In the genomic region with DNA sequence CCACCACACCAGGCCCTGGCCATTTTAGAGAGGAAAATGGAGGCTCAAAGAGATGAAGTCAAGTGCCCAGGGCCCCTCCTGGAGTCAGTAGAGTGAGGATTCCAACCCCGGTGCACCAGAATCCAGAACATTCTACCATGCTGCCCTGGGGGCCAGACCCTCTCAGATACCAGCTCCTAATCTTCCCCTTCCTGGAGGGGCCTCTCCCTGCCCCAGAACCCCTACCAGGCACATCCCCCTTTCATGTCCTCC, we compare ENCODE assay signal across 17 cellular contexts. TPM values are rescaled to one million over a fixed set of nuclear protein-coding genes. Genes with fewer than 3 reads are reported as not detected.
DNase-seq lines count a peak whose midpoint lies in the region; ATAC-seq, FAIRE-seq and TF ChIP-seq lines count a peak whose summit lies in the region.
"Had no signal": no experiment of that assay in that cellular context is flagged by ENCODE, and none has a peak within 500 bp of the region (broad histone marks: within the 10 kb centered on the region; RNA-seq: fewer than 3 reads in every experiment).

No MANE protein-coding gene starts in this region.

- intact Hi-C loops in K562 (cut with micrococcal nuclease), result loop anchor here (10.0 kb wide), 2 partner anchors 188 to 202 kb away; partner anchors contain the start of genes MRPS12 and SARS2

- H3K27ac ChIP-seq in K562 (ENCODE audit: extremely low read depth, low read depth, low read length) (peak overlapping the region; percentile 26; the same call in 1 of the 3 replicates), mucosa of rectum (ENCODE audit: low read depth in 2 of 2, low read length in 2 of 2) (peak overlapping the region; percentile 75 to 92)

- in situ Hi-C loops in K562 (cut with MboI), result no loop called here

- TF ChIP-seq CTCF in K562 (IDR thresholded peaks at IDR 0.05 in 2 of 3, conservative IDR thresholded peaks at IDR 0.05 in 1 of 3; ENCODE audit: insufficient read depth in 2 of 3, low read depth in 1 of 3, low read length in 3 of 3) (no peak), type B pancreatic cell (conservative IDR thresholded peaks at IDR 0.05) (no peak)

- TF ChIP-seq POLR2A in K562 (conservative IDR thresholded peaks at IDR 0.05), result no peak

- H3K9me3 Mint-ChIP-seq in activated naive CD8-positive, alpha-beta T cell treated with anti-CD3 and anti-CD28 coated beads, Interleukin-2, amount 10 ng/mL, durations not matched to agents 7 days and 5 days, result no peaks in the 10 kb centered on the region
- H3K9me3 Mint-ChIP-seq in activated naive CD8-positive, alpha-beta T cell treated with anti-CD3 and anti-CD28 coated beads, Interleukin-2, amount 50 U/mL, for 24 hours, result no peaks in the 10 kb centered on the region
- H3K9me3 Mint-ChIP-seq in type B pancreatic cell, result no peaks in the 10 kb centered on the region
- H3K9me3 Mint-ChIP-seq: brain, GM23338 had no signal

- no peaks in the 10 kb centered on the region for H3K9me3 ChIP-seq in K562 (replicated peaks; ENCODE audit: control insufficient read depth, insufficient read depth, low read depth, low read length)
- H3K9me3 ChIP-seq in mucosa of rectum (ENCODE audit: control insufficient read depth in 2 of 2, low read length in 2 of 2), result no peaks in the 10 kb centered on the region
- H3K9me3 ChIP-seq: prostate gland had no signal

- no peak overlapping the region for H3K4me3 Mint-ChIP-seq in activated naive CD8-positive, alpha-beta T cell treated with anti-CD3 and anti-CD28 coated beads, Interleukin-2, amount 10 ng/mL, durations not matched to agents 7 days and 5 days
- no peak overlapping the region for H3K4me3 Mint-ChIP-seq in activated naive CD8-positive, alpha-beta T cell treated with anti-CD3 and anti-CD28 coated beads, Interleukin-2, amount 50 U/mL, for 24 hours
- no peak overlapping the region for H3K4me3 Mint-ChIP-seq in type B pancreatic cell
- H3K4me3 Mint-ChIP-seq: brain, GM23338 had no signal

- BruUV-seq in K562 (replicated peaks; lab: Mats Ljungman, UMichigan), result no TSS peak

- DNase-seq in activated naive CD8-positive, alpha-beta T cell treated with anti-CD3 and anti-CD28 coated beads, Interleukin-2, amount 10 ng/mL, durations not matched to agents 7 days and 5 days, result no peak
- DNase-seq in activated naive CD8-positive, alpha-beta T cell treated with anti-CD3 and anti-CD28 coated beads, Interleukin-2, amount 50 U/mL, for 24 hours, result no peak
- DNase-seq in K562 (ENCODE audit: extremely low read depth in 1 of 4, low spot score in 3 of 4), result no peak
- DNase-seq in type B pancreatic cell (ENCODE audit: extremely low spot score, unreplicated experiment), result no peak
- DNase-seq in NCI-H526 treated with DMSO at 0.1 percent for 48 hours (lab: John Stamatoyannopoulos, UW), result no peak
- DNase-seq: activated CD8-positive, alpha-beta memory T cell treated with anti-CD3 and anti-CD28 coated beads, Interleukin-2, amount 50 U/mL, for 4 hours; NCI-H1048; NCI-H774 had no signal

- H3K4me3 ChIP-seq in K562, result no peak overlapping the region
- no peak overlapping the region for H3K4me3 ChIP-seq in mucosa of rectum (ENCODE audit: low read length in 2 of 2)
- H3K4me3 ChIP-seq: GM23338, prostate gland had no signal

- H3K9ac ChIP-seq in K562 (ENCODE audit: insufficient read depth in 1 of 2, low read depth in 2 of 2, low read length in 2 of 2) (peak overlapping the region in 1 of 2 experiments; percentile 46; a peak in 1 of 4 replicates), mucosa of rectum (ENCODE audit: low read depth in 1 of 2, low read length in 2 of 2) (peak overlapping the region in 1 of 2 donors; percentile 35)

- H2AFZ ChIP-seq in K562 (ENCODE audit: low read depth, low read length), result no peak overlapping the region
- H2AFZ ChIP-seq: GM23338 had no signal

- POLR2A ChIA-PET in activated naive CD8-positive, alpha-beta T cell treated with anti-CD3 and anti-CD28 coated beads, Interleukin-2, amount 10 ng/mL, durations not matched to agents 7 days and 5 days (lab: Charles Lee), result interaction anchor here (0.7 to 1.2 kb wide), 4 partner anchors 116 to 198 kb away, joined by 3 to 9 read pairs (median 4); no protein-coding TSS in a partner anchor
- POLR2A ChIA-PET in K562 (lab: Yijun Ruan, JAX), result interaction anchor here (0.5 to 1.6 kb wide), 12 partner anchors 10 to 1837 kb away, joined by 3 to 8 read pairs (median 3); partner anchors contain the start of genes ACTN4 and HNRNPL

- H3K27me3 ChIP-seq in K562 (ENCODE audit: control insufficient read depth in 2 of 2, insufficient read depth in 2 of 2, low read length in 2 of 2), result no peaks in the 10 kb centered on the region
- no peaks in the 10 kb centered on the region for H3K27me3 ChIP-seq in mucosa of rectum (ENCODE audit: control insufficient read depth in 2 of 2, insufficient read depth in 2 of 2, low read length in 2 of 2)

- no peak for TF ChIP-seq RAD21 in K562 (CRISPR knock-in tag; conservative IDR thresholded peaks at IDR 0.05 in 1 of 2, IDR thresholded peaks at IDR 0.05 in 1 of 2)

- H3K4me2 ChIP-seq in K562 (ENCODE audit: insufficient read depth, low read length), result no peak overlapping the region
- H3K4me2 ChIP-seq: GM23338 had no signal

- ATAC-seq in activated naive CD8-positive, alpha-beta T cell treated with anti-CD3 and anti-CD28 coated beads, Interleukin-2, amount 10 ng/mL, durations not matched to agents 7 days and 5 days (ENCODE audit: low read depth), result no peak
- no peak for ATAC-seq in activated naive CD8-positive, alpha-beta T cell treated with anti-CD3 and anti-CD28 coated beads, Interleukin-2, amount 50 U/mL, for 24 hours
- no peak for ATAC-seq in K562
- no peak for ATAC-seq in HG02884 (IDR thresholded peaks at IDR 0.05; ENCODE audit: unreplicated experiment)
- ATAC-seq in HG02885 (IDR thresholded peaks at IDR 0.05; ENCODE audit: poor library complexity, unreplicated experiment), result no peak
- ATAC-seq: GM23338 had no signal

- H3K27ac Mint-ChIP-seq in activated naive CD8-positive, alpha-beta T cell treated with anti-CD3 and anti-CD28 coated beads, Interleukin-2, amount 10 ng/mL, durations not matched to agents 7 days and 5 days, result peak overlapping the region; percentile 90
- H3K27ac Mint-ChIP-seq in activated naive CD8-positive, alpha-beta T cell treated with anti-CD3 and anti-CD28 coated beads, Interleukin-2, amount 50 U/mL, for 24 hours, result no peak overlapping the region
- peak overlapping the region; percentile 88 for H3K27ac Mint-ChIP-seq in type B pancreatic cell
- H3K27ac Mint-ChIP-seq: GM23338 had no signal

- peaks cover 24% of the 10 kb centered on the region for H3K4me1 Mint-ChIP-seq in activated naive CD8-positive, alpha-beta T cell treated with anti-CD3 and anti-CD28 coated beads, Interleukin-2, amount 10 ng/mL, durations not matched to agents 7 days and 5 days
- H3K4me1 Mint-ChIP-seq in activated naive CD8-positive, alpha-beta T cell treated with anti-CD3 and anti-CD28 coated beads, Interleukin-2, amount 50 U/mL, for 24 hours, result peaks cover 28% of the 10 kb centered on the region
- peaks cover 11% of the 10 kb centered on the region for H3K4me1 Mint-ChIP-seq in type B pancreatic cell (ENCODE audit: unreplicated experiment)

- H3K9me1 ChIP-seq in K562 (ENCODE audit: control insufficient read depth, insufficient read depth, low read length), result no peaks in the 10 kb centered on the region

- H4K20me1 ChIP-seq in K562 (replicated peaks; ENCODE audit: control insufficient read depth, insufficient read depth, low read length), result 0 out of 2 replicates have a peak, but pooled peaks cover 3% of the 10 kb centered on the region

- TF ChIP-seq EP300 in K562 (IDR thresholded peaks at IDR 0.05; ENCODE audit: low read length), result no peak

- peaks cover 10% of the 10 kb centered on the region for H3K36me3 Mint-ChIP-seq in activated naive CD8-positive, alpha-beta T cell treated with anti-CD3 and anti-CD28 coated beads, Interleukin-2, amount 10 ng/mL, durations not matched to agents 7 days and 5 days
- peaks cover 6% of the 10 kb centered on the region for H3K36me3 Mint-ChIP-seq in activated naive CD8-positive, alpha-beta T cell treated with anti-CD3 and anti-CD28 coated beads, Interleukin-2, amount 50 U/mL, for 24 hours (ENCODE audit: low read depth)
- H3K36me3 Mint-ChIP-seq in type B pancreatic cell, result peaks cover 9% of the 10 kb centered on the region

- 100% methylated on average over 1 of the region's 1 CpG for WGBS in K562 (ENCODE audit: insufficient coverage, low coverage, missing lambda C conversion rate)

- FAIRE-seq in K562 (lab: Jason Lieb, UNC), result no peak

- H3K79me2 ChIP-seq in K562 (ENCODE audit: control insufficient read depth, insufficient read depth, low read length), result peaks cover 8% of the 10 kb centered on the region; the same call in 1 of the 3 replicates

- CTCF ChIA-PET in K562 (lab: Yijun Ruan, JAX; ENCODE audit: low intra/inter-chr PET ratio), result no interaction called here

- no peaks in the 10 kb centered on the region for H3K27me3 Mint-ChIP-seq in activated naive CD8-positive, alpha-beta T cell treated with anti-CD3 and anti-CD28 coated beads, Interleukin-2, amount 10 ng/mL, durations not matched to agents 7 days and 5 days
- peaks cover 4% of the 10 kb centered on the region for H3K27me3 Mint-ChIP-seq in activated naive CD8-positive, alpha-beta T cell treated with anti-CD3 and anti-CD28 coated beads, Interleukin-2, amount 50 U/mL, for 24 hours
- H3K27me3 Mint-ChIP-seq in type B pancreatic cell, result peaks cover 10% of the 10 kb centered on the region

- H3K4me1 ChIP-seq in K562 (replicated peaks in 1 of 2; ENCODE audit: control insufficient read depth in 2 of 2, insufficient read depth in 2 of 2, low read length in 2 of 2), result peaks cover 22 to 65% of the 10 kb centered on the region in 2 experiments
- peaks cover 31 to 46% of the 10 kb centered on the region in 2 donors for H3K4me1 ChIP-seq in mucosa of rectum (ENCODE audit: control insufficient read depth in 2 of 2, insufficient read depth in 2 of 2, low read length in 2 of 2)
- H3K4me1 ChIP-seq: prostate gland had no signal

- H3K36me3 ChIP-seq in K562 (ENCODE audit: control insufficient read depth, insufficient read depth, low read length), result peaks cover 37% of the 10 kb centered on the region; the same call in 2 of the 3 replicates
- peaks cover 17 to 19% of the 10 kb centered on the region in 2 donors for H3K36me3 ChIP-seq in mucosa of rectum (ENCODE audit: control insufficient read depth in 2 of 2, insufficient read depth in 2 of 2, low read length in 2 of 2)

RNA-seq across cellular contexts. Expression of gene CAPN12, which starts 11.1 kb away (rescaled TPM):
- 10 to 100 TPM; 22.7 to 26.4 TPM for total RNA-seq in activated naive CD8-positive, alpha-beta T cell treated with anti-CD3 and anti-CD28 coated beads, Interleukin-2, amount 10 ng/mL, durations not matched to agents 7 days and 5 days
- total RNA-seq in K562 (2011; cell fraction: chromatin; rRNA removed; ENCODE audit: low replicate concordance), result 21.8 and 34.6 TPM in 2 replicates
- total RNA-seq in K562 (2011; cell fraction: nucleolus; rRNA removed), result 22.1 and 24.8 TPM in 2 replicates
- 16.0 and 28.2 TPM in 2 replicates for total RNA-seq in K562 (2011; cell fraction: nucleoplasm; rRNA removed)
- total RNA-seq in K562 (2014; rRNA removed) (1.6 and 3.1 TPM in 2 replicates), K562 (2014; rRNA removed; fragmentation: Illumina TruSeq; extraction: Trizol) (0.89 and 1.2 TPM in 2 replicates), K562 (2015; rRNA removed; fragmentation: Illumina TruSeq; extraction: Trizol) (0.83 and 0.87 TPM in 2 replicates), K562 (2021) (3.7 and 4.8 TPM in 2 replicates), type B pancreatic cell (ENCODE audit: low replicate concordance) (3.0 and 4.5 TPM in 2 replicates)
- polyA plus RNA-seq in K562 (2011; rRNA removed) (6.8 and 14.8 TPM in 2 replicates), K562 (2014; fragmentation: Illumina TruSeq; extraction: Trizol) (3.4 and 4.7 TPM in 2 replicates), K562 (2014; fragmentation: Nextera tagmentation; extraction: Ambion mirVana) (1 to 10 TPM in 1 of 2 experiments, under 1 TPM in 1; 0.84 to 1.0 TPM), K562 (2014; rRNA removed) (5.6 and 7.0 TPM in 2 replicates)
- 11.9 and 13.7 TPM in 2 replicates for polyA plus RNA-seq in K562 (2011; cell fraction: cytosol; rRNA removed)
- polyA plus RNA-seq in K562 (2011; cell fraction: nucleus; rRNA removed), result 61.9 and 73.0 TPM in 2 replicates
- polyA plus RNA-seq in K562 (2012), result 2.9 and 8.2 TPM in 2 replicates
- 1.2 and 1.3 TPM in 2 replicates for polyA minus RNA-seq in K562 (2011; rRNA and poly(A)+ RNA removed)
- polyA minus RNA-seq in K562 (2011; cell fraction: cytosol; rRNA and poly(A)+ RNA removed), result 2.8 and 4.4 TPM in 2 replicates
- 5.1 and 7.3 TPM in 2 replicates for polyA minus RNA-seq in K562 (2011; cell fraction: nucleus; rRNA and poly(A)+ RNA removed)

RNA-seq across cellular contexts. Expression of gene LGALS7, which starts 40.1 kb away (rescaled TPM):
- not detected for total RNA-seq in activated naive CD8-positive, alpha-beta T cell treated with anti-CD3 and anti-CD28 coated beads, Interleukin-2, amount 10 ng/mL, durations not matched to agents 7 days and 5 days
- total RNA-seq in K562 (2011; cell fraction: chromatin; rRNA removed; ENCODE audit: low replicate concordance), result not detected in 2 replicates
- total RNA-seq in K562 (2011; cell fraction: nucleolus; rRNA removed), result not detected in 2 replicates
- not detected in 2 replicates for total RNA-seq in K562 (2011; cell fraction: nucleoplasm; rRNA removed)
- total RNA-seq in K562 (2014; rRNA removed) (not detected in 2 replicates), K562 (2014; rRNA removed; fragmentation: Illumina TruSeq; extraction: Trizol) (not detected in 2 replicates), K562 (2015; rRNA removed; fragmentation: Illumina TruSeq; extraction: Trizol) (not detected in 2 replicates), K562 (2021) (not detected in 2 replicates), type B pancreatic cell (ENCODE audit: low replicate concordance) (1.8 and 1.9 TPM in 2 replicates)
- polyA plus RNA-seq in K562 (2011; rRNA removed) (not detected in 2 replicates), K562 (2014; fragmentation: Illumina TruSeq; extraction: Trizol) (not detected in 2 replicates), K562 (2014; fragmentation: Nextera tagmentation; extraction: Ambion mirVana) (not detected), K562 (2014; rRNA removed) (not detected in 2 replicates)
- polyA plus RNA-seq in K562 (2011; cell fraction: cytosol; rRNA removed), result not detected in 2 replicates
- not detected in 2 replicates for polyA plus RNA-seq in K562 (2011; cell fraction: nucleus; rRNA removed)
- polyA plus RNA-seq in K562 (2012), result not detected in 2 replicates
- polyA minus RNA-seq in K562 (2011; rRNA and poly(A)+ RNA removed), result not detected in 2 replicates
- polyA minus RNA-seq in K562 (2011; cell fraction: cytosol; rRNA and poly(A)+ RNA removed), result not detected in 2 replicates
- polyA minus RNA-seq in K562 (2011; cell fraction: nucleus; rRNA and poly(A)+ RNA removed), result not detected in 2 replicates
- total RNA-seq: fibroblast of lung; GM23338; kidney epithelial cell; prostate gland; T-helper 2 cell treated with Interferon-gamma antibody and Interleukin-4, amounts not matched to agents 100 ng/mL and 5 ng/mL, for 36 hours had no signal
- polyA plus RNA-seq: fibroblast of lung had no signal

RNA-seq across cellular contexts. Expression of gene LGALS7B, which starts 55.8 kb away (rescaled TPM):
- not detected for total RNA-seq in activated naive CD8-positive, alpha-beta T cell treated with anti-CD3 and anti-CD28 coated beads, Interleukin-2, amount 10 ng/mL, durations not matched to agents 7 days and 5 days
- total RNA-seq in K562 (2011; cell fraction: chromatin; rRNA removed; ENCODE audit: low replicate concordance), result not detected in 2 replicates
- not detected in 2 replicates for total RNA-seq in K562 (2011; cell fraction: nucleolus; rRNA removed)
- not detected in 2 replicates for total RNA-seq in K562 (2011; cell fraction: nucleoplasm; rRNA removed)
- not detected in 2 replicates for total RNA-seq in K562 (2014; rRNA removed)
- not detected in 2 replicates for total RNA-seq in K562 (2014; rRNA removed; fragmentation: Illumina TruSeq; extraction: Trizol)
- not detected in 2 replicates for total RNA-seq in K562 (2015; rRNA removed; fragmentation: Illumina TruSeq; extraction: Trizol)
- not detected in 2 replicates for total RNA-seq in K562 (2021)
- not detected in 2 replicates for polyA plus RNA-seq in K562 (2011; rRNA removed)
- not detected in 2 replicates for polyA plus RNA-seq in K562 (2011; cell fraction: cytosol; rRNA removed)
- not detected in 2 replicates for polyA plus RNA-seq in K562 (2011; cell fraction: nucleus; rRNA removed)
- polyA plus RNA-seq in K562 (2012), result not detected in 2 replicates
- not detected in 2 replicates for polyA plus RNA-seq in K562 (2014; fragmentation: Illumina TruSeq; extraction: Trizol)
- polyA plus RNA-seq in K562 (2014; fragmentation: Nextera tagmentation; extraction: Ambion mirVana), result not detected
- not detected in 2 replicates for polyA plus RNA-seq in K562 (2014; rRNA removed)
- polyA minus RNA-seq in K562 (2011; rRNA and poly(A)+ RNA removed), result not detected in 2 replicates
- polyA minus RNA-seq in K562 (2011; cell fraction: cytosol; rRNA and poly(A)+ RNA removed), result not detected in 2 replicates
- polyA minus RNA-seq in K562 (2011; cell fraction: nucleus; rRNA and poly(A)+ RNA removed), result not detected in 2 replicates
- total RNA-seq in type B pancreatic cell (ENCODE audit: low replicate concordance), result not detected in 2 replicates
- total RNA-seq: fibroblast of lung; kidney epithelial cell; T-helper 2 cell treated with Interferon-gamma antibody and Interleukin-4, amounts not matched to agents 100 ng/mL and 5 ng/mL, for 36 hours had no signal
